1 cellular context compared by ENCODE assay signal in genomic region chr1:26858160-26858559, GRCh38.
TF ChIP-seq lines count a peak whose summit lies in the region.

No MANE protein-coding gene starts in this region.

TF ChIP-seq in HCT116, 20 proteins besides CTCF, POLR2A, EP300 and RAD21 (continued from another document):
- TF ChIP-seq, protein P1, sequence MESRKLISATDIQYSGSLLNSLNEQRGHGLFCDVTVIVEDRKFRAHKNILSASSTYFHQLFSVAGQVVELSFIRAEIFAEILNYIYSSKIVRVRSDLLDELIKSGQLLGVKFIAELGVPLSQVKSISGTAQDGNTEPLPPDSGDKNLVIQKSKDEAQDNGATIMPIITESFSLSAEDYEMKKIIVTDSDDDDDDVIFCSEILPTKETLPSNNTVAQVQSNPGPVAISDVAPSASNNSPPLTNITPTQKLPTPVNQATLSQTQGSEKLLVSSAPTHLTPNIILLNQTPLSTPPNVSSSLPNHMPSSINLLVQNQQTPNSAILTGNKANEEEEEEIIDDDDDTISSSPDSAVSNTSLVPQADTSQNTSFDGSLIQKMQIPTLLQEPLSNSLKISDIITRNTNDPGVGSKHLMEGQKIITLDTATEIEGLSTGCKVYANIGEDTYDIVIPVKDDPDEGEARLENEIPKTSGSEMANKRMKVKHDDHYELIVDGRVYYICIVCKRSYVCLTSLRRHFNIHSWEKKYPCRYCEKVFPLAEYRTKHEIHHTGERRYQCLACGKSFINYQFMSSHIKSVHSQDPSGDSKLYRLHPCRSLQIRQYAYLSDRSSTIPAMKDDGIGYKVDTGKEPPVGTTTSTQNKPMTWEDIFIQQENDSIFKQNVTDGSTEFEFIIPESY (IDR thresholded peaks at IDR 0.05; ENCODE audit: extremely low read depth, insufficient replicate concordance, low read length), result no peak
- TF ChIP-seq EZH2phosphoT487 (IDR thresholded peaks at IDR 0.05; ENCODE audit: borderline replicate concordance), result no peak
- TF ChIP-seq YY1 (IDR thresholded peaks at IDR 0.05; ENCODE audit: extremely low read depth, insufficient replicate concordance, low read depth, low read length), result no peak
- TF ChIP-seq EZH2 (IDR thresholded peaks at IDR 0.05), result no peak
- TF ChIP-seq, protein P2, sequence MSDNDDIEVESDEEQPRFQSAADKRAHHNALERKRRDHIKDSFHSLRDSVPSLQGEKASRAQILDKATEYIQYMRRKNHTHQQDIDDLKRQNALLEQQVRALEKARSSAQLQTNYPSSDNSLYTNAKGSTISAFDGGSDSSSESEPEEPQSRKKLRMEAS (IDR thresholded peaks at IDR 0.05), result no peak
- no peak for TF ChIP-seq FOSL1 (IDR thresholded peaks at IDR 0.05; ENCODE audit: low read depth)
- no peak for TF ChIP-seq EGR1 (IDR thresholded peaks at IDR 0.05; ENCODE audit: low read depth)
- TF ChIP-seq SRF (IDR thresholded peaks at IDR 0.05; ENCODE audit: low read depth), result no peak
